1 cellular context compared by ENCODE assay signal in the genomic region with DNA sequence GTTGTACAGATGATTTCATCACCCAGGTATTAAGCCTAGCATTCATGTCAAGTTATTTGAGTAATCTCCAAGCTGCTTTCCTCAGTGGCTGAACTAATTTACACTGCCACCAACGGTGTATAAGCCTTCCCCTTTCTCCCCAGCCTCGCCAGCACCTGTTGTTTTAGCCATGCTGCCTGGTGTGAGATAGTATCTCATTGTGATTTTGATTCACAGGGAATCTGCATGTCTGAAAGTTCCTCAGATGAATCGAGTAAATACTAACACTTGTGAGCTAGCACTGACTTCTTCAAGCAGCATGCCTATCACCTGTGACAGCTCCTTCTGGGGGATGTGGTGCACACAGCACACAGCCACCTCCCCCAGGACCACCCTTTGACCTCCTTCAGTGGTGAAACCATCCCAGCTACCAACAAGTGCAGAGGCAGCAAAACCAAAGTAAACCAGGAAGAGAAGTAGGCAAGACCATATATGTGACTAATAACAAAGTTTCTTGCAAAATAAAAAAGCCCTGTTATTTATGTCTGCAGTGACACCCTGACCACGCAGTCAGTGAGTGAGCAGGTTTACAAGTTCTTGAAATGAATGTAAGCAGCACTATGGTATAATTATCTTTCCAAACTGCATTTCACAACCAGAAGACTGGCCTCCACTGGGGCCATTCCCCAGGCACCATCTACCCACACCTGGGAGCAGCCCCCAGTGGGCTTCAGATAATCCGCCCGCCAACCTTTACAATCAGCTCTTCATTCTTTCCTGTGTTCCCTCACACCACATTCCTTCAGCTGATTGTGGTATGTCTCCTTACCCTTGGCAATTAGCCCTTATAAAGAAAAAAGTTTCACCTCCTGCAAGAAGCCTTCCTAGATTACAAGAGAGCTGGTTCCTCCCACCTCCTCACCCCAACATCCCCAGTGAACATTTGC.
TF ChIP-seq lines count a peak whose summit lies in the region.

No MANE protein-coding gene starts in this region.

TF ChIP-seq in IMR-90, 13 proteins besides CTCF, POLR2A, EP300 and RAD21 (continued from another document):
- TF ChIP-seq, protein P1, sequence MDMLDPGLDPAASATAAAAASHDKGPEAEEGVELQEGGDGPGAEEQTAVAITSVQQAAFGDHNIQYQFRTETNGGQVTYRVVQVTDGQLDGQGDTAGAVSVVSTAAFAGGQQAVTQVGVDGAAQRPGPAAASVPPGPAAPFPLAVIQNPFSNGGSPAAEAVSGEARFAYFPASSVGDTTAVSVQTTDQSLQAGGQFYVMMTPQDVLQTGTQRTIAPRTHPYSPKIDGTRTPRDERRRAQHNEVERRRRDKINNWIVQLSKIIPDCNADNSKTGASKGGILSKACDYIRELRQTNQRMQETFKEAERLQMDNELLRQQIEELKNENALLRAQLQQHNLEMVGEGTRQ (IDR thresholded peaks at IDR 0.05; ENCODE audit: low read depth, low read length): no peak
- TF ChIP-seq CEBPB (IDR thresholded peaks at IDR 0.05; ENCODE audit: low read depth, low read length) (peak; percentile 60), NFE2L2 (IDR thresholded peaks at IDR 0.05; ENCODE audit: low read depth, low read length) (no peak)
